ENCODE assay signal across 8 cellular contexts in genomic region chr16:4802659-4803287, GRCh38. TPM values are rescaled to one million over a fixed set of nuclear protein-coding genes. Genes with fewer than 3 reads are reported as not detected.
DNase-seq lines count a peak whose midpoint lies in the region; ATAC-seq and TF ChIP-seq lines count a peak whose summit lies in the region.

No MANE protein-coding gene starts in this region.

- H3K79me2 ChIP-seq in HCT116 (ENCODE audit: insufficient read depth, low read length) (no peaks in the 10 kb centered on the region), MM.1S (ENCODE audit: low read length) (no peaks in the 10 kb centered on the region)

- H3K4me1 ChIP-seq in ES-I3 (ENCODE audit: insufficient read depth, low read length) (no peaks in the 10 kb centered on the region), HCT116 (ENCODE audit: control insufficient read depth in 1 of 2, insufficient read depth in 2 of 2, low read length in 2 of 2) (peaks cover 13 to 20% of the 10 kb centered on the region in 2 experiments), MM.1S (ENCODE audit: low read length) (0 out of 2 replicates have a peak, but pooled peaks cover 3% of the 10 kb centered on the region), neuron (ENCODE audit: insufficient read depth, low read length) (peaks cover 20% of the 10 kb centered on the region), stomach smooth muscle (ENCODE audit: control insufficient read depth, insufficient read depth, low read length) (peaks cover 31% of the 10 kb centered on the region)

- no TSS peak for BruUV-seq in HCT116 (replicated peaks; lab: Mats Ljungman, UMichigan)

- POLR2A ChIA-PET in HCT116 (lab: Charles Lee), result interaction anchor here (0.6 to 1.6 kb wide), 4 partner anchors 10 to 142 kb away, joined by 3 to 6 read pairs (median 4); partner anchors contain the start of genes ANKS3 and DNAAF8

- H3K4me2 ChIP-seq in HCT116 (ENCODE audit: low read length), result peak overlapping the region; percentile 97
- H3K4me2 ChIP-seq in MM.1S (ENCODE audit: low read depth, low read length), result peak overlapping the region; percentile 71

- H3K4me3 ChIP-seq in HCT116 (replicated peaks in 1 of 2; ENCODE audit: low read depth in 1 of 2, low read length in 2 of 2) (peak overlapping the region; percentile 60 to 62), MM.1S (ENCODE audit: low read length) (peak overlapping the region; percentile 72), neuron (ENCODE audit: low read length) (peak overlapping the region; percentile 91), stomach smooth muscle (ENCODE audit: low read length in 2 of 2) (peak overlapping the region; percentile 73 to 83)

- H3K27me3 ChIP-seq in HCT116 (ENCODE audit: insufficient read depth, low read length), result no peaks in the 10 kb centered on the region
- H3K27me3 ChIP-seq in MM.1S (replicated peaks; ENCODE audit: insufficient read depth, low read length), result no peaks in the 10 kb centered on the region
- H3K27me3 ChIP-seq in neuron (ENCODE audit: insufficient read depth, low read length), result no peaks in the 10 kb centered on the region
- H3K27me3 ChIP-seq in stomach smooth muscle (ENCODE audit: control insufficient read depth in 1 of 2, insufficient read depth in 2 of 2, low read length in 2 of 2), result no peaks in the 10 kb centered on the region

- RAD21 ChIA-PET in HCT116 (lab: Charles Lee; ENCODE audit: low non-redundant PET in 1 of 2, low total read pairs in 2 of 2, uncharacterized antibody in 2 of 2, unreplicated experiment in 2 of 2), result interaction anchor here (1.2 to 1.5 kb wide), 2 partner anchors 34 to 35 kb away, joined by 3 read pairs; partner anchors contain the start of gene ZNF500 (in 1 of the 2)

- TF ChIP-seq CTCF in HCT116 (IDR thresholded peaks at IDR 0.05 in 2 of 3, conservative IDR thresholded peaks at IDR 0.05 in 1 of 3; ENCODE audit: borderline replicate concordance in 1 of 3, insufficient read depth in 1 of 3, low read depth in 2 of 3, low read length in 2 of 3) (no peak), MM.1S (IDR thresholded peaks at IDR 0.05; ENCODE audit: low read length) (no peak)

- H3K9me2 ChIP-seq in HCT116 (ENCODE audit: insufficient read depth), result no peaks in the 10 kb centered on the region
- no peaks in the 10 kb centered on the region for H3K9me2 ChIP-seq in MM.1S (replicated peaks; ENCODE audit: insufficient read depth, low read length)

- CTCF ChIA-PET in HCT116 (lab: Charles Lee), result interaction anchor here (1.0 kb wide), 1 partner anchor 240 kb away, joined by 3 read pairs; no protein-coding TSS in a partner anchor

- TF ChIP-seq POLR2A in HCT116 (IDR thresholded peaks at IDR 0.05; ENCODE audit: borderline replicate concordance, extremely low read depth, insufficient read depth, insufficient read length), result peak; percentile 17

- ATAC-seq in HCT116, result peak; percentile 91

- no peaks in the 10 kb centered on the region for H3K9me3 ChIP-seq in ES-I3 (ENCODE audit: control insufficient read depth, insufficient read depth, low read length)
- no peaks in the 10 kb centered on the region for H3K9me3 ChIP-seq in HCT116 (ENCODE audit: control insufficient read depth in 1 of 2, insufficient read depth in 1 of 2, low read depth in 1 of 2, low read length in 2 of 2)
- H3K9me3 ChIP-seq in MM.1S (replicated peaks; ENCODE audit: insufficient read depth, low read length), result no peaks in the 10 kb centered on the region
- no peaks in the 10 kb centered on the region for H3K9me3 ChIP-seq in neuron (ENCODE audit: low read length)
- H3K9me3 ChIP-seq in stomach smooth muscle (ENCODE audit: control insufficient read depth in 2 of 2, low read length in 2 of 2), result no peaks in the 10 kb centered on the region

- DNase-seq in HCT116 (ENCODE audit: low read depth, low spot score) (peak; percentile 72), MM.1S (peak; percentile 83), SIG-M5 treated with dmso at 0.1 percent for 504 hours (lab: John Stamatoyannopoulos, UW; ENCODE audit: unreplicated experiment) (peak; percentile 87), foreskin melanocyte (peak; percentile 82)
- peak; percentile 69 to 88 (median 76) for DNase-seq in activated naive CD4-positive, alpha-beta T cell (lab: John Stamatoyannopoulos, UW)

- peak overlapping the region; percentile 89 for H3K27ac ChIP-seq in HCT116 (ENCODE audit: low read depth, low read length)
- peak overlapping the region; percentile 35; the same call in 1 of the 2 replicates for H3K27ac ChIP-seq in MM.1S (ENCODE audit: low read length)
- H3K27ac ChIP-seq in stomach smooth muscle (ENCODE audit: low read length), result peak overlapping the region; percentile 78

- no peaks in the 10 kb centered on the region for H4K20me1 ChIP-seq in HCT116 (ENCODE audit: insufficient read depth)
- H4K20me1 ChIP-seq in MM.1S (ENCODE audit: insufficient read depth, low read length), result no peaks in the 10 kb centered on the region

- TF ChIP-seq RAD21 in HCT116 (IDR thresholded peaks at IDR 0.05; ENCODE audit: low read depth), result no peak

- H3K9ac ChIP-seq in ES-I3 (ENCODE audit: low read depth, low read length) (peak overlapping the region; percentile 44), HCT116 (ENCODE audit: low read length) (peak overlapping the region; percentile 76), MM.1S (ENCODE audit: low read length) (peak overlapping the region; percentile 28; the same call in 1 of the 2 replicates), stomach smooth muscle (ENCODE audit: low read length in 2 of 2) (peak overlapping the region; percentile 62 to 74)

- peak overlapping the region; percentile 66 for H2AFZ ChIP-seq in HCT116 (ENCODE audit: low read depth, low read length, poor library complexity, severe bottlenecking)
- H2AFZ ChIP-seq in MM.1S (ENCODE audit: low read length), result peak overlapping the region; percentile 59
- H2AFZ ChIP-seq in neuron (ENCODE audit: low read depth, low read length), result peak overlapping the region; percentile 92

- H3K36me3 ChIP-seq in ES-I3 (ENCODE audit: insufficient read depth, low read length) (peaks cover 4% of the 10 kb centered on the region; the same call in 1 of the 2 replicates), HCT116 (ENCODE audit: control insufficient read depth in 1 of 2, insufficient read depth in 2 of 2, low read length in 2 of 2) (peaks cover 9 to 13% of the 10 kb centered on the region in 2 experiments; a peak in 3 of 4 replicates), MM.1S (replicated peaks; ENCODE audit: insufficient read depth, low read length) (no peaks in the 10 kb centered on the region), neuron (ENCODE audit: insufficient read depth, low read length) (peaks cover 44% of the 10 kb centered on the region), stomach smooth muscle (ENCODE audit: control insufficient read depth in 2 of 2, insufficient read depth in 2 of 2, low read length in 2 of 2) (peaks cover 24 to 28% of the 10 kb centered on the region in 2 donors)

- H3F3A ChIP-seq in MM.1S (ENCODE audit: insufficient read depth, low read length), result peaks cover 18% of the 10 kb centered on the region

- intact Hi-C loops in HCT116 (cut with micrococcal nuclease), result loop anchor here (1.0 kb wide), 1 partner anchor 68 kb away; the partner anchor contains the start of genes ANKS3 and DNAAF8

TF ChIP-seq in HCT116, 20 proteins besides CTCF, POLR2A, EP300 and RAD21 (continues in another document):
- no peak for TF ChIP-seq ZNF274 (IDR thresholded peaks at IDR 0.05; ENCODE audit: low read depth, low read length)
- TF ChIP-seq EZH2phosphoT487 (IDR thresholded peaks at IDR 0.05; ENCODE audit: borderline replicate concordance), result no peak
- TF ChIP-seq ELF1 (IDR thresholded peaks at IDR 0.05; ENCODE audit: borderline replicate concordance, low read depth), result no peak
- no peak for TF ChIP-seq ZFX (IDR thresholded peaks at IDR 0.05)
- peak; percentile 25; the same call in 1 of the 2 replicates for TF ChIP-seq POLR2AphosphoS5 (IDR thresholded peaks at IDR 0.05; ENCODE audit: low read depth, low read length)
- no peak for TF ChIP-seq JUND (IDR thresholded peaks at IDR 0.05)
- no peak for TF ChIP-seq SRF (IDR thresholded peaks at IDR 0.05; ENCODE audit: low read depth)
- TF ChIP-seq YY1 (IDR thresholded peaks at IDR 0.05; ENCODE audit: extremely low read depth, insufficient replicate concordance, low read depth, low read length), result no peak
- no peak for TF ChIP-seq CBX3 (IDR thresholded peaks at IDR 0.05; ENCODE audit: low read depth)
- TF ChIP-seq REST (IDR thresholded peaks at IDR 0.05; ENCODE audit: low read depth), result no peak
- no peak for TF ChIP-seq FOSL1 (IDR thresholded peaks at IDR 0.05; ENCODE audit: low read depth)
- TF ChIP-seq SP1 (IDR thresholded peaks at IDR 0.05; ENCODE audit: low read depth), result peak; percentile 90
- no peak for TF ChIP-seq EGR1 (IDR thresholded peaks at IDR 0.05; ENCODE audit: low read depth)

RNA-seq across cellular contexts. Expression of gene ROGDI, which starts 0.3 kb away (rescaled TPM):
- 20.1 TPM for total RNA-seq in HCT116 (2021; ENCODE audit: unreplicated experiment)
- 18.6 and 19.6 TPM in 2 replicates for polyA plus RNA-seq in HCT116 (2012)

RNA-seq across cellular contexts. Expression of gene SMIM22, which starts 7.6 kb away (rescaled TPM):
- 3.3 TPM for total RNA-seq in HCT116 (2021; ENCODE audit: unreplicated experiment)
- polyA plus RNA-seq in HCT116 (2012), result 3.8 and 5.2 TPM in 2 replicates

RNA-seq across cellular contexts. Expression of gene SEPTIN12, which starts 14.6 kb away (rescaled TPM):
- not detected for total RNA-seq in HCT116 (2021; ENCODE audit: unreplicated experiment)
- 0.10 TPM in 1 of 2 replicates, not detected in the other for polyA plus RNA-seq in HCT116 (2012)

RNA-seq across cellular contexts. Expression of gene ZNF500, which starts 35.8 kb away (rescaled TPM):
- 20.1 TPM for total RNA-seq in HCT116 (2021; ENCODE audit: unreplicated experiment)
- 6.2 and 8.5 TPM in 2 replicates for polyA plus RNA-seq in HCT116 (2012)

RNA-seq across cellular contexts. Expression of gene GLYR1, which starts 44.3 kb away (rescaled TPM):
- 50.0 TPM for total RNA-seq in HCT116 (2021; ENCODE audit: unreplicated experiment)
- polyA plus RNA-seq in HCT116 (2012), result 21.0 and 21.6 TPM in 2 replicates

Comparison
In these comparisons a context has a peak if more than half of its experiments do, and no peak if none do; other contexts are left out.
1. Peak in every context shown above with its lines: DNase-seq, ATAC-seq, H3K4me3 ChIP-seq and H3K27ac ChIP-seq.
2. H3K27ac ChIP-seq: peak in every context shown above with its lines; median percentile 89 in HCT116; 78 in stomach smooth muscle; 35 in MM.1S.